In the genomic region with DNA sequence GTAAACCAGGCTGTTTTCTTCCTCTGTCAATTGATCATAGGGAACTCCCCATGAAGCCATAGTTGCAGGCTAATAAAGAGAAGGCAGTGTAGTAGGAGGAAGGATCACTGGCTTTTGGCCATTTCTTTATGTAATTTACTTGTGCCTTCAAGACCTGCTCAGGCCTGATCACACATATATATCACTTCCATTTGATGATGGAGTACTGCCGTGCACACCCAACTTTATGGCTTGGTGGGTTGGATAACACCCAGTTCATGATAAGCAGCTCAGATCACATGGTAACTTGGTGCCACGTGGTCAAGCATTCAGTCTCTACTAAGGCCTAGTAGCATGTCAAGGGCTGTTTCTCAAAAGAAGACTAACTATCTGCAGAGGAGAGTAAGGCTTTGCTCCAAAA, we compare ENCODE assay signal across 8 cellular contexts. TPM values are rescaled to one million over a fixed set of nuclear protein-coding genes. Genes with fewer than 3 reads are reported as not detected.
"Had no signal": no experiment of that assay in that cellular context is flagged by ENCODE, and none has a peak within 500 bp of the region (broad histone marks: within the 10 kb centered on the region; RNA-seq: fewer than 3 reads in every experiment).

No MANE protein-coding gene starts in this region.

- DNase-seq: H9, HCEC 1CT had no signal

- H3K4me3 ChIP-seq: GM23338 had no signal

- ATAC-seq: GM23338 had no signal

- H2AFZ ChIP-seq: GM23338 had no signal

- FAIRE-seq: H1, H54, HTR-8/SVneo had no signal

- H3K4me2 ChIP-seq: GM23338 had no signal

RNA-seq across cellular contexts. Expression of a gene that starts 4.1 kb away (rescaled TPM):
- total RNA-seq: GM23338, H1, H9, HT-29 had no signal
- polyA plus RNA-seq: H1, IgD-negative memory B cell had no signal
